In the genomic region with DNA sequence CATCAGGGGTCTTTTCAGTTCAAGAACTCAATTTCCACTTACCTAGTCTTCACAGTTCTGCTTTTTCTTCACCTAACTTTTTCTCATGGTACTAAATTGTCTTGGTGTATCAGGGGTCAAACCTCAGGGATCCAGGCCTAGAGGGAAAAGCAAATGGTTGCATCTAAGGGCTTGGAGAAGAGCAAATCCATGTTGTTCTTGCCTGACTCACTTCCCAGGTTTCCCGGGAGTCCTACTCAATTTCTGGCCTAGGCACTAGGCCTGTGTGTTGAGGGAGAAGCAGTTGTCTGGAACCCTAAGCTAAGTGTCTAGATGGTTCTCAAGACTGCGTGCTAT, we compare ENCODE assay signal across 8 cellular contexts.
DNase-seq lines count a peak whose midpoint lies in the region; ATAC-seq, FAIRE-seq and TF ChIP-seq lines count a peak whose summit lies in the region.

No MANE protein-coding gene starts in this region.

- FAIRE-seq in D721Med (lab: Jason Lieb, UNC) = no peak

- DNase-seq in breast epithelium (ENCODE audit: low spot score in 2 of 2) = no peak
- no peak for DNase-seq in MCF 10A (ENCODE audit: unreplicated experiment)
- DNase-seq in left colon = no peak
- DNase-seq in thoracic aorta (ENCODE audit: low spot score) = no peak
- no peak for DNase-seq in lower leg skin (ENCODE audit: low spot score in 2 of 2)
- no peak for DNase-seq in iPS-NIHi11 (ENCODE audit: low spot score)
- no peak for DNase-seq in D721Med (ENCODE audit: insufficient read length, low spot score)

- intact Hi-C loops in breast epithelium (cut with DNase I; ENCODE audit: low total_unique reads) = no loop called here
- intact Hi-C loops in MCF 10A (cut with micrococcal nuclease) = no loop called here
- intact Hi-C loops in left colon (cut with DNase I, micrococcal nuclease) = no loop called here
- intact Hi-C loops in lower leg skin (cut with DNase I; ENCODE audit: low total_unique reads) = no loop called here

- H3K27ac Mint-ChIP-seq in MCF 10A (ENCODE audit: low read depth, unreplicated experiment) = no peak overlapping the region
- peak overlapping the region; percentile 70 for H3K27ac Mint-ChIP-seq in activated T-helper 17 cell treated with anti-CD3 and anti-CD28 coated beads, Interleukin-2, amount 50 U/mL, for 72 hours

- CTCF ChIA-PET in MCF 10A (lab: Yijun Ruan, JAX) = interaction anchor here (1.1 kb wide), 1 partner anchor 12 kb away, joined by 5 read pairs; no protein-coding TSS in a partner anchor

- POLR2A ChIA-PET in MCF 10A (lab: Yijun Ruan, JAX) = no interaction called here

- H3K27me3 Mint-ChIP-seq in MCF 10A (ENCODE audit: insufficient read depth, unreplicated experiment) = peaks cover 21% of the 10 kb centered on the region
- no peaks in the 10 kb centered on the region for H3K27me3 Mint-ChIP-seq in activated T-helper 17 cell treated with anti-CD3 and anti-CD28 coated beads, Interleukin-2, amount 50 U/mL, for 72 hours

- 79 to 91% methylated on average over 2 of the region's 2 CpGs for WGBS in lower leg skin, 2 donors

- no peaks in the 10 kb centered on the region for H3K9me3 Mint-ChIP-seq in MCF 10A (ENCODE audit: unreplicated experiment)
- H3K9me3 Mint-ChIP-seq in activated T-helper 17 cell treated with anti-CD3 and anti-CD28 coated beads, Interleukin-2, amount 50 U/mL, for 72 hours = no peaks in the 10 kb centered on the region

- H3K36me3 Mint-ChIP-seq in MCF 10A (ENCODE audit: insufficient read depth, unreplicated experiment) = no peaks in the 10 kb centered on the region
- no peaks in the 10 kb centered on the region for H3K36me3 Mint-ChIP-seq in activated T-helper 17 cell treated with anti-CD3 and anti-CD28 coated beads, Interleukin-2, amount 50 U/mL, for 72 hours (ENCODE audit: low read depth)

- no peak overlapping the region for H3K4me3 Mint-ChIP-seq in MCF 10A (ENCODE audit: unreplicated experiment)
- peak overlapping the region; percentile 82 for H3K4me3 Mint-ChIP-seq in activated T-helper 17 cell treated with anti-CD3 and anti-CD28 coated beads, Interleukin-2, amount 50 U/mL, for 72 hours

- no TSS peak for BruUV-seq in MCF 10A (replicated peaks; lab: Mats Ljungman, UMichigan)

- no peak for ATAC-seq in activated T-helper 17 cell treated with anti-CD3 and anti-CD28 coated beads, Interleukin-2, amount 50 U/mL, for 72 hours (replicated peaks)
- ATAC-seq in left colon = peak; percentile 10
- ATAC-seq in thoracic aorta (ENCODE audit: insufficient number of reproducible peaks, low FRiP score, low read depth) = no peak

- H3K4me3 ChIP-seq in breast epithelium = peak overlapping the region in 2 of 3 donors; percentile 42 to 49
- H3K4me3 ChIP-seq in thoracic aorta = peak overlapping the region; percentile 42
- H3K4me3 ChIP-seq in lower leg skin (ENCODE audit: low read depth, poor library complexity, severe bottlenecking) = no peak overlapping the region

- TF ChIP-seq CTCF in breast epithelium (IDR thresholded peaks at IDR 0.05) = no peak
- TF ChIP-seq CTCF in MCF 10A (IDR thresholded peaks at IDR 0.05; ENCODE audit: unreplicated experiment) = no peak
- no peak for TF ChIP-seq CTCF in thoracic aorta (IDR thresholded peaks at IDR 0.05)
- TF ChIP-seq CTCF in lower leg skin (IDR thresholded peaks at IDR 0.05) = no peak
- no peak for TF ChIP-seq CTCF in D721Med (IDR thresholded peaks at IDR 0.05; ENCODE audit: insufficient read depth, missing control alignments)

- H3K4me1 ChIP-seq in breast epithelium = no peaks in the 10 kb centered on the region
- no peaks in the 10 kb centered on the region for H3K4me1 ChIP-seq in thoracic aorta (ENCODE audit: control insufficient read depth in 1 of 2, low read depth in 2 of 2)

- H3K4me1 Mint-ChIP-seq in MCF 10A (ENCODE audit: insufficient read depth, unreplicated experiment) = no peaks in the 10 kb centered on the region
- H3K4me1 Mint-ChIP-seq in activated T-helper 17 cell treated with anti-CD3 and anti-CD28 coated beads, Interleukin-2, amount 50 U/mL, for 72 hours = no peaks in the 10 kb centered on the region

- no peaks in the 10 kb centered on the region for H3K36me3 ChIP-seq in breast epithelium
- no peaks in the 10 kb centered on the region for H3K36me3 ChIP-seq in thoracic aorta

- H3K9me3 ChIP-seq in breast epithelium (no peaks in the 10 kb centered on the region), thoracic aorta (no peaks in the 10 kb centered on the region)

- H3K27ac ChIP-seq in breast epithelium (peak overlapping the region; percentile 60 to 62), thoracic aorta (no peak overlapping the region)

- no peak for TF ChIP-seq POLR2A in breast epithelium (IDR thresholded peaks at IDR 0.05)
- TF ChIP-seq POLR2A in lower leg skin (IDR thresholded peaks at IDR 0.05) = no peak

- H3K27me3 ChIP-seq in breast epithelium (peaks cover 0 to 27% of the 10 kb centered on the region in 2 donors), thoracic aorta (replicated peaks; ENCODE audit: insufficient read depth) (no peaks in the 10 kb centered on the region)

Comparison
In these comparisons a context has a peak if more than half of its experiments do, and no peak if none do; other contexts are left out.
1. H3K27ac ChIP-seq: peak in breast epithelium (2 of 2); none in thoracic aorta (0 of 2).